ENCODE assay signal across 8 cellular contexts in genomic region chr3:120506828-120507774, GRCh38. TPM values are rescaled to one million over a fixed set of nuclear protein-coding genes. Genes with fewer than 3 reads are reported as not detected.
A peak's percentile ranks its signal among the peaks of the same experiment; 100 is the strongest.
DNase-seq lines count a peak whose midpoint lies in the region; ATAC-seq and TF ChIP-seq lines count a peak whose summit lies in the region.

No MANE protein-coding gene starts in this region.

- peak overlapping the region; percentile 34 for H3K27ac ChIP-seq in GM23248

- peak; percentile 95 for ATAC-seq in mucosa of descending colon
- no peak for ATAC-seq in HG03108 (IDR thresholded peaks at IDR 0.05; ENCODE audit: unreplicated experiment)
- no peak for ATAC-seq in GM21381 (IDR thresholded peaks at IDR 0.05; ENCODE audit: unreplicated experiment)

- H3K9me3 Mint-ChIP-seq in CD14-positive monocyte = peaks cover 0 to 14% (median 1%) of the 10 kb centered on the region in 7 donors

- H3K4me1 Mint-ChIP-seq in CD14-positive monocyte = peaks cover 5% of the 10 kb centered on the region

- H3K9ac ChIP-seq in GM23248 = no peak overlapping the region

- in situ Hi-C loops in GM23248 (cut with MboI) = no loop called here

- H3K4me1 ChIP-seq in GM23248 (ENCODE audit: insufficient read depth) (peaks cover 18% of the 10 kb centered on the region), mucosa of descending colon (ENCODE audit: low read depth) (no peaks in the 10 kb centered on the region)

- no peaks in the 10 kb centered on the region for H3K79me2 ChIP-seq in GM23248 (ENCODE audit: insufficient read depth)

- H3K4me2 ChIP-seq in GM23248 (ENCODE audit: unreplicated experiment) = peak overlapping the region; percentile 63

- no peaks in the 10 kb centered on the region for H3K36me3 ChIP-seq in GM23248 (ENCODE audit: low read depth)
- H3K36me3 ChIP-seq in mucosa of descending colon (ENCODE audit: low read depth) = no peaks in the 10 kb centered on the region

- H3K27ac Mint-ChIP-seq in CD14-positive monocyte = no peak overlapping the region

- H3K4me3 Mint-ChIP-seq in CD14-positive monocyte = no peak overlapping the region

- no peaks in the 10 kb centered on the region for H3K9me2 ChIP-seq in GM23248 (ENCODE audit: insufficient read depth)

- TF ChIP-seq CTCF in CD14-positive monocyte (IDR thresholded peaks at IDR 0.05) (peak; percentile 77), mucosa of descending colon (IDR thresholded peaks at IDR 0.05) (no peak)

- peaks cover 0 to 1% (median 1%) of the 10 kb centered on the region in 3 donors for H3K27me3 Mint-ChIP-seq in CD14-positive monocyte (ENCODE audit: low read depth in 3 of 3)

- H3F3A ChIP-seq in GM23248 (ENCODE audit: insufficient read depth) = peaks cover 22% of the 10 kb centered on the region

- peak overlapping the region; percentile 49 for H2AFZ ChIP-seq in GM23248

- H4K20me1 ChIP-seq in GM23248 (ENCODE audit: insufficient read depth) = no peaks in the 10 kb centered on the region

- WGBS in GM23248 (ENCODE audit: low coverage in 1 of 2, low lambda C conversion rate in 2 of 2, missing lambda C conversion rate in 2 of 2), 2 experiments = 19 to 21% methylated on average over 10 of the region's 10 CpGs

- H3K9me3 ChIP-seq in GM23248 (ENCODE audit: low read depth) (no peaks in the 10 kb centered on the region), mucosa of descending colon (peaks cover 2% of the 10 kb centered on the region)

- no peak for DNase-seq in CD14-positive monocyte (ENCODE audit: low spot score)
- peak; percentile 77 for DNase-seq in GM23248
- DNase-seq in NOMO-1 treated with DMSO at 0.1 percent for 48 hours (lab: John Stamatoyannopoulos, UW; ENCODE audit: unreplicated experiment) = peak; percentile 37
- DNase-seq in dermis microvascular lymphatic vessel endothelial cell (ENCODE audit: low read depth in 2 of 2) = peak; percentile 35 to 65
- DNase-seq in mucosa of descending colon = peak in 2 of 3 donors; percentile 35 to 76
- DNase-seq in mucosa of gallbladder (ENCODE audit: low spot score) = no peak

- no peaks in the 10 kb centered on the region for H3K36me3 Mint-ChIP-seq in CD14-positive monocyte

- H3K4me3 ChIP-seq in GM23248 (peak overlapping the region; percentile 36), mucosa of descending colon (no peak overlapping the region)

- intact Hi-C loops in CD14-positive monocyte (cut with micrococcal nuclease) (no loop called here), mucosa of descending colon (cut with DNase I, micrococcal nuclease) (no loop called here)

- no peaks in the 10 kb centered on the region for H3K27me3 ChIP-seq in GM23248 (replicated peaks; ENCODE audit: insufficient read depth)

RNA-seq across cellular contexts. Expression of gene FSTL1, which starts 56.3 kb away (rescaled TPM):
- polyA plus RNA-seq in CD14-positive monocyte (under 1 TPM; 0.13 to 0.44 TPM), GM23248 (2016; fragmentation: Nextera tagmentation; extraction: Ambion mirVana) (1,910 and 1,919 TPM in 2 replicates)
- 4,171 and 4,244 TPM in 2 replicates for total RNA-seq in GM23248 (2014; rRNA removed; shearing (Covaris generic))
- total RNA-seq in dermis microvascular lymphatic vessel endothelial cell (95.3 and 136 TPM in 2 replicates), mucosa of descending colon (100 to 1,000 TPM in 2 of 3 donors, 10 to 100 TPM in 1; 28.1 to 246 (median 108) TPM), mucosa of gallbladder (294 TPM)

Comparison
In these comparisons a context has a peak if more than half of its experiments do, and no peak if none do; other contexts are left out.
1. DNase-seq: peak in GM23248 (single experiment), NOMO-1 treated with DMSO at 0.1 percent for 48 hours (single experiment), dermis microvascular lymphatic vessel endothelial cell (2 of 2) and mucosa of descending colon (2 of 3); none in CD14-positive monocyte (single experiment) and mucosa of gallbladder (single experiment).
2. RNA of gene FSTL1, which starts 56.3 kb away (total RNA-seq): 4,171 to 4,244 TPM in GM23248; 294 TPM in mucosa of gallbladder (single experiment), 28.1 to 246 TPM in mucosa of descending colon and 95.3 to 136 TPM in dermis microvascular lymphatic vessel endothelial cell; every median in the first group is over 10 times any median in the second.